In genomic region chr14:80605536-80605935, GRCh38 we compare ENCODE assay signal across 22 cellular contexts.
"Had no signal": no experiment of that assay in that cellular context is flagged by ENCODE, and none has a peak within 500 bp of the region (broad histone marks: within the 10 kb centered on the region; RNA-seq: fewer than 3 reads in every experiment).

No MANE protein-coding gene starts in this region.

- H3K27ac Mint-ChIP-seq: activated naive CD8-positive, alpha-beta T cell treated with anti-CD3 and anti-CD28 coated beads for 36 hours; activated T-cell treated with anti-CD3 and anti-CD28 coated beads, Interleukin-2, amount 50 U/mL, for 24 hours; activated T-helper 2 cell treated with anti-CD3 and anti-CD28 coated beads, Interferon-gamma antibody, Interleukin-2, Interleukin-4, amounts not matched to agents 10 μg/mL and 5 μg/mL and 100 μg/mL, durations not matched to agents 14 hours and 24 hours and 36 hours; memory B cell; natural killer cell treated with Interleukin-12 subunit alpha and Interleukin-12 subunit beta and Interleukin-15 and Interleukin-18, amount 100 ng/mL, for 72 hours; stimulated activated effector memory CD8-positive, alpha-beta T cell treated with anti-CD3 and anti-CD28 coated beads, Interleukin-12 subunit alpha, Interleukin-12 subunit beta, amount 100 ng/mL, for 72 hours; stimulated activated naive CD8-positive, alpha-beta T cell treated with anti-CD3 and anti-CD28 coated beads, Interleukin-15, amount 100 ng/mL, for 72 hours; WTC11 had no signal

- H3K9me3 ChIP-seq: body of pancreas, ovary, psoas muscle, right atrium auricular region, tibial artery had no signal

- H3K27me3 Mint-ChIP-seq: activated naive CD8-positive, alpha-beta T cell treated with anti-CD3 and anti-CD28 coated beads for 36 hours; activated T-cell treated with anti-CD3 and anti-CD28 coated beads, Interleukin-2, amount 50 U/mL, for 24 hours; memory B cell; natural killer cell treated with Interleukin-12 subunit alpha and Interleukin-12 subunit beta and Interleukin-15 and Interleukin-18, amount 100 ng/mL, for 72 hours; stimulated activated naive CD8-positive, alpha-beta T cell treated with anti-CD3 and anti-CD28 coated beads, Interleukin-15, amount 100 ng/mL, for 72 hours had no signal

- H3K9me3 Mint-ChIP-seq: activated naive CD8-positive, alpha-beta T cell treated with anti-CD3 and anti-CD28 coated beads for 36 hours; activated T-cell treated with anti-CD3 and anti-CD28 coated beads, Interleukin-2, amount 50 U/mL, for 24 hours; activated T-helper 2 cell treated with anti-CD3 and anti-CD28 coated beads, Interferon-gamma antibody, Interleukin-2, Interleukin-4, amounts not matched to agents 10 μg/mL and 5 μg/mL and 100 μg/mL, durations not matched to agents 14 hours and 24 hours and 36 hours; memory B cell; stimulated activated effector memory CD8-positive, alpha-beta T cell treated with anti-CD3 and anti-CD28 coated beads, Interleukin-12 subunit alpha, Interleukin-12 subunit beta, amount 100 ng/mL, for 72 hours; stimulated activated naive CD8-positive, alpha-beta T cell treated with anti-CD3 and anti-CD28 coated beads, Interleukin-15, amount 100 ng/mL, for 72 hours; WTC11 had no signal

- H3K4me1 ChIP-seq: foreskin keratinocyte, psoas muscle had no signal

- H3K36me3 ChIP-seq: cardiac muscle cell, ovary, right atrium auricular region, tibial artery had no signal

- H3K4me3 Mint-ChIP-seq: activated naive CD8-positive, alpha-beta T cell treated with anti-CD3 and anti-CD28 coated beads for 36 hours; activated T-cell treated with anti-CD3 and anti-CD28 coated beads, Interleukin-2, amount 50 U/mL, for 24 hours; memory B cell; natural killer cell treated with Interleukin-12 subunit alpha and Interleukin-12 subunit beta and Interleukin-15 and Interleukin-18, amount 100 ng/mL, for 72 hours; stimulated activated effector memory CD8-positive, alpha-beta T cell treated with anti-CD3 and anti-CD28 coated beads, Interleukin-12 subunit alpha, Interleukin-12 subunit beta, amount 100 ng/mL, for 72 hours; stimulated activated naive CD8-positive, alpha-beta T cell treated with anti-CD3 and anti-CD28 coated beads, Interleukin-15, amount 100 ng/mL, for 72 hours; WTC11 had no signal

- H3K27me3 ChIP-seq: body of pancreas, cardiac muscle cell, foreskin keratinocyte, ovary, right atrium auricular region, tibial artery had no signal

- H3K4me1 Mint-ChIP-seq: activated naive CD8-positive, alpha-beta T cell treated with anti-CD3 and anti-CD28 coated beads for 36 hours; stimulated activated effector memory CD8-positive, alpha-beta T cell treated with anti-CD3 and anti-CD28 coated beads, Interleukin-12 subunit alpha, Interleukin-12 subunit beta, amount 100 ng/mL, for 72 hours; stimulated activated naive CD8-positive, alpha-beta T cell treated with anti-CD3 and anti-CD28 coated beads, Interleukin-15, amount 100 ng/mL, for 72 hours; WTC11 had no signal

- H3K4me3 ChIP-seq: body of pancreas, cardiac muscle cell, ovary, psoas muscle, right atrium auricular region, tibial artery had no signal

- ATAC-seq: body of pancreas; foreskin keratinocyte; natural killer cell treated with Interleukin-12 subunit alpha and Interleukin-12 subunit beta and Interleukin-15 and Interleukin-18, amount 100 ng/mL, for 72 hours; psoas muscle; stimulated activated effector memory CD8-positive, alpha-beta T cell treated with anti-CD3 and anti-CD28 coated beads, Interleukin-12 subunit alpha, Interleukin-12 subunit beta, amount 100 ng/mL, for 72 hours; stimulated activated naive CD8-positive, alpha-beta T cell treated with anti-CD3 and anti-CD28 coated beads, Interleukin-15, amount 100 ng/mL, for 72 hours; WTC11 had no signal

- DNase-seq: activated naive CD4-positive, alpha-beta T cell treated with Interleukin-2 at 50 U/mL for 16 hours; activated naive CD8-positive, alpha-beta T cell treated with anti-CD3 and anti-CD28 coated beads for 36 hours; activated T-cell treated with anti-CD3 and anti-CD28 coated beads, Interleukin-2, amount 50 U/mL, for 24 hours; amygdala; body of pancreas; foreskin keratinocyte; glutamatergic neuron; hippocampal formation; ovary; psoas muscle; stimulated activated CD4-positive, alpha-beta T cell treated with anti-CD3 and anti-CD28 coated beads, Interleukin-1b, Interleukin-23, amount 100 ng/mL, for 48 hours; stimulated activated naive CD8-positive, alpha-beta T cell treated with anti-CD3 and anti-CD28 coated beads, Interleukin-15, amount 100 ng/mL, for 72 hours; T-helper 9 cell; tibial artery had no signal

- H3K27ac ChIP-seq: body of pancreas, cardiac muscle cell, epithelial cell of prostate, foreskin keratinocyte, ovary, psoas muscle, tibial artery had no signal

- H3K36me3 Mint-ChIP-seq: activated naive CD8-positive, alpha-beta T cell treated with anti-CD3 and anti-CD28 coated beads for 36 hours; memory B cell; natural killer cell treated with Interleukin-12 subunit alpha and Interleukin-12 subunit beta and Interleukin-15 and Interleukin-18, amount 100 ng/mL, for 72 hours; stimulated activated effector memory CD8-positive, alpha-beta T cell treated with anti-CD3 and anti-CD28 coated beads, Interleukin-12 subunit alpha, Interleukin-12 subunit beta, amount 100 ng/mL, for 72 hours; WTC11 had no signal
